38 cellular contexts compared by ENCODE assay signal in genomic region chr2:221276601-221277000, GRCh38.
"Had no signal": no experiment of that assay in that cellular context is flagged by ENCODE, and none has a peak within 500 bp of the region (broad histone marks: within the 10 kb centered on the region; RNA-seq: fewer than 3 reads in every experiment).

No MANE protein-coding gene starts in this region.

- H3K4me1 Mint-ChIP-seq: activated naive CD4-positive, alpha-beta T cell treated with anti-CD3 and anti-CD28 coated beads, Interleukin-2, amount 10 ng/mL, durations not matched to agents 7 days and 5 days; activated naive CD4-positive, alpha-beta T cell treated with anti-CD3 and anti-CD28 coated beads, Interleukin-2, amount 50 U/mL, for 24 hours; activated naive CD8-positive, alpha-beta T cell treated with anti-CD3 and anti-CD28 coated beads for 36 hours; activated naive CD8-positive, alpha-beta T cell treated with anti-CD3 and anti-CD28 coated beads, Interleukin-2, amount 10 ng/mL, durations not matched to agents 7 days and 5 days; activated naive CD8-positive, alpha-beta T cell treated with anti-CD3 and anti-CD28 coated beads, Interleukin-2, amount 50 U/mL, for 24 hours; activated T-helper 17 cell treated with anti-CD3 and anti-CD28 coated beads, Interleukin-2, amount 50 U/mL, for 72 hours; brain; central memory CD8-positive, alpha-beta T cell had no signal

- H3K4me3 ChIP-seq: adrenal gland, ascending aorta, body of pancreas, breast epithelium, cardiac muscle cell had no signal

- H3K4me1 ChIP-seq: adrenal gland, ascending aorta, body of pancreas, breast epithelium had no signal

- DNase-seq: activated effector memory CD4-positive, alpha-beta T cell treated with anti-CD3 and anti-CD28 coated beads, Interleukin-2, amount 50 U/mL, for 16 hours; activated effector memory CD4-positive, alpha-beta T cell treated with Interleukin-2 at 50 U/mL for 16 hours; activated gamma-delta T cell; activated gamma-delta T cell treated with Interleukin-2 at 50 U/mL for 16 hours; activated naive CD4-positive, alpha-beta T cell; activated naive CD4-positive, alpha-beta T cell treated with anti-CD3 and anti-CD28 coated beads for 36 hours; activated naive CD4-positive, alpha-beta T cell treated with anti-CD3 and anti-CD28 coated beads, Interleukin-2, amount 10 ng/mL, durations not matched to agents 7 days and 5 days; activated naive CD4-positive, alpha-beta T cell treated with anti-CD3 and anti-CD28 coated beads, Interleukin-2, amount 50 U/mL, for 16 hours; activated naive CD4-positive, alpha-beta T cell treated with Interleukin-2 at 50 U/mL for 16 hours; activated naive CD8-positive, alpha-beta T cell treated with anti-CD3 and anti-CD28 coated beads for 36 hours; activated naive CD8-positive, alpha-beta T cell treated with anti-CD3 and anti-CD28 coated beads, Interleukin-2, amount 10 ng/mL, durations not matched to agents 7 days and 5 days; activated naive CD8-positive, alpha-beta T cell treated with anti-CD3 and anti-CD28 coated beads, Interleukin-2, amount 50 U/mL, for 24 hours; activated T-cell treated with anti-CD3 and anti-CD28 coated beads, Interleukin-2, amount 50 U/mL, for 1 hour; activated T-cell treated with anti-CD3 and anti-CD28 coated beads, Interleukin-2, amount 50 U/mL, for 24 hours; activated T-cell treated with anti-CD3 and anti-CD28 coated beads, Interleukin-2, amount 50 U/mL, for 4 hours; activated T-cell treated with anti-CD3 and anti-CD28 coated beads, Interleukin-2, amount 50 U/mL, for 48 hours; activated T-cell treated with anti-CD3 and anti-CD28 coated beads, Interleukin-2, amount 50 U/mL, for 72 hours; adrenal gland; amniotic stem cell; amygdala; anterior cingulate cortex; aorta; body of pancreas; brain microvascular endothelial cell; caudate nucleus; central memory CD4-positive, alpha-beta T cell; cerebellar nuclear complex had no signal

- H3K27ac Mint-ChIP-seq: activated naive CD4-positive, alpha-beta T cell treated with anti-CD3 and anti-CD28 coated beads for 36 hours; activated naive CD4-positive, alpha-beta T cell treated with anti-CD3 and anti-CD28 coated beads, Interleukin-2, amount 10 ng/mL, durations not matched to agents 7 days and 5 days; activated naive CD4-positive, alpha-beta T cell treated with anti-CD3 and anti-CD28 coated beads, Interleukin-2, amount 50 U/mL, for 24 hours; activated naive CD4-positive, alpha-beta T cell treated with anti-CD3 and anti-CD28 coated beads, Interleukin-2, amount 50 U/mL, for 72 hours; activated naive CD8-positive, alpha-beta T cell; activated naive CD8-positive, alpha-beta T cell treated with anti-CD3 and anti-CD28 coated beads for 36 hours; activated naive CD8-positive, alpha-beta T cell treated with anti-CD3 and anti-CD28 coated beads, Interleukin-2, amount 10 ng/mL, durations not matched to agents 7 days and 5 days; activated naive CD8-positive, alpha-beta T cell treated with anti-CD3 and anti-CD28 coated beads, Interleukin-2, amount 50 U/mL, for 24 hours; activated T-cell treated with anti-CD3 and anti-CD28 coated beads, Interleukin-2, amount 50 U/mL, for 24 hours; activated T-cell treated with anti-CD3 and anti-CD28 coated beads, Interleukin-2, amount 50 U/mL, for 72 hours; activated T-helper 1 cell treated with anti-CD3 and anti-CD28 coated beads, Interleukin-12 subunit alpha, Interleukin-12 subunit beta, Interleukin-2, Interleukin-4 antibody, amounts not matched to agents 30 ng/mL and 10 ng/mL and 1 ng/mL, durations not matched to agents 14 hours and 24 hours and 36 hours; activated T-helper 17 cell treated with anti-CD3 and anti-CD28 coated beads, Interleukin-2, amount 50 U/mL, for 72 hours; activated T-helper 2 cell treated with anti-CD3 and anti-CD28 coated beads, Interferon-gamma antibody, Interleukin-2, Interleukin-4, amounts not matched to agents 10 μg/mL and 5 μg/mL and 100 μg/mL, durations not matched to agents 14 hours and 24 hours and 36 hours had no signal

- H3K9me3 ChIP-seq: adrenal gland, ascending aorta, body of pancreas, breast epithelium had no signal

- H3K36me3 ChIP-seq: adrenal gland, ascending aorta, brain microvascular endothelial cell, breast epithelium, cardiac muscle cell had no signal

- H3K27me3 Mint-ChIP-seq: activated naive CD4-positive, alpha-beta T cell treated with anti-CD3 and anti-CD28 coated beads, Interleukin-2, amount 10 ng/mL, durations not matched to agents 7 days and 5 days; activated naive CD4-positive, alpha-beta T cell treated with anti-CD3 and anti-CD28 coated beads, Interleukin-2, amount 50 U/mL, for 24 hours; activated naive CD8-positive, alpha-beta T cell; activated naive CD8-positive, alpha-beta T cell treated with anti-CD3 and anti-CD28 coated beads for 36 hours; activated naive CD8-positive, alpha-beta T cell treated with anti-CD3 and anti-CD28 coated beads, Interleukin-2, amount 10 ng/mL, durations not matched to agents 7 days and 5 days; activated naive CD8-positive, alpha-beta T cell treated with anti-CD3 and anti-CD28 coated beads, Interleukin-2, amount 50 U/mL, for 24 hours; activated T-cell treated with anti-CD3 and anti-CD28 coated beads, Interleukin-2, amount 50 U/mL, for 24 hours; activated T-helper 17 cell treated with anti-CD3 and anti-CD28 coated beads, Interleukin-2, amount 50 U/mL, for 72 hours had no signal

- H3K27me3 ChIP-seq: adrenal gland, ascending aorta, body of pancreas, brain microvascular endothelial cell, breast epithelium, cardiac muscle cell had no signal

- H3K27ac ChIP-seq: adrenal gland, ascending aorta, body of pancreas, brain microvascular endothelial cell, breast epithelium, cardiac muscle cell had no signal

- ATAC-seq: activated naive CD4-positive, alpha-beta T cell treated with anti-CD3 and anti-CD28 coated beads, Interleukin-2, amount 50 U/mL, for 72 hours; activated naive CD8-positive, alpha-beta T cell treated with anti-CD3 and anti-CD28 coated beads, Interleukin-2, amount 50 U/mL, for 24 hours; activated T-cell treated with anti-CD3 and anti-CD28 coated beads, Interleukin-2, amount 50 U/mL, for 4 hours; activated T-cell treated with anti-CD3 and anti-CD28 coated beads, Interleukin-2, amount 50 U/mL, for 72 hours; activated T-helper 17 cell treated with anti-CD3 and anti-CD28 coated beads, Interleukin-2, amount 50 U/mL, for 72 hours; body of pancreas had no signal

- H3K36me3 Mint-ChIP-seq: activated naive CD4-positive, alpha-beta T cell treated with anti-CD3 and anti-CD28 coated beads, Interleukin-2, amount 10 ng/mL, durations not matched to agents 7 days and 5 days; activated naive CD4-positive, alpha-beta T cell treated with anti-CD3 and anti-CD28 coated beads, Interleukin-2, amount 50 U/mL, for 24 hours; activated naive CD4-positive, alpha-beta T cell treated with anti-CD3 and anti-CD28 coated beads, Interleukin-2, amount 50 U/mL, for 72 hours; activated naive CD8-positive, alpha-beta T cell; activated naive CD8-positive, alpha-beta T cell treated with anti-CD3 and anti-CD28 coated beads for 36 hours; activated naive CD8-positive, alpha-beta T cell treated with anti-CD3 and anti-CD28 coated beads, Interleukin-2, amount 10 ng/mL, durations not matched to agents 7 days and 5 days; brain had no signal

- H3K9me3 Mint-ChIP-seq: activated naive CD4-positive, alpha-beta T cell treated with anti-CD3 and anti-CD28 coated beads for 36 hours; activated naive CD4-positive, alpha-beta T cell treated with anti-CD3 and anti-CD28 coated beads, Interleukin-2, amount 10 ng/mL, durations not matched to agents 7 days and 5 days; activated naive CD4-positive, alpha-beta T cell treated with anti-CD3 and anti-CD28 coated beads, Interleukin-2, amount 50 U/mL, for 24 hours; activated naive CD4-positive, alpha-beta T cell treated with anti-CD3 and anti-CD28 coated beads, Interleukin-2, amount 50 U/mL, for 72 hours; activated naive CD8-positive, alpha-beta T cell treated with anti-CD3 and anti-CD28 coated beads for 36 hours; activated naive CD8-positive, alpha-beta T cell treated with anti-CD3 and anti-CD28 coated beads, Interleukin-2, amount 10 ng/mL, durations not matched to agents 7 days and 5 days; activated naive CD8-positive, alpha-beta T cell treated with anti-CD3 and anti-CD28 coated beads, Interleukin-2, amount 50 U/mL, for 24 hours; activated T-cell treated with anti-CD3 and anti-CD28 coated beads, Interleukin-2, amount 50 U/mL, for 24 hours; activated T-cell treated with anti-CD3 and anti-CD28 coated beads, Interleukin-2, amount 50 U/mL, for 4 hours; activated T-cell treated with anti-CD3 and anti-CD28 coated beads, Interleukin-2, amount 50 U/mL, for 72 hours; activated T-helper 1 cell treated with anti-CD3 and anti-CD28 coated beads, Interleukin-12 subunit alpha, Interleukin-12 subunit beta, Interleukin-2, Interleukin-4 antibody, amounts not matched to agents 30 ng/mL and 10 ng/mL and 1 ng/mL, durations not matched to agents 14 hours and 24 hours and 36 hours; activated T-helper 17 cell treated with anti-CD3 and anti-CD28 coated beads, Interleukin-2, amount 50 U/mL, for 72 hours; activated T-helper 2 cell treated with anti-CD3 and anti-CD28 coated beads, Interferon-gamma antibody, Interleukin-2, Interleukin-4, amounts not matched to agents 10 μg/mL and 5 μg/mL and 100 μg/mL, durations not matched to agents 14 hours and 24 hours and 36 hours; central memory CD8-positive, alpha-beta T cell had no signal

- H3K4me3 Mint-ChIP-seq: activated naive CD4-positive, alpha-beta T cell treated with anti-CD3 and anti-CD28 coated beads for 36 hours; activated naive CD4-positive, alpha-beta T cell treated with anti-CD3 and anti-CD28 coated beads, Interleukin-2, amount 10 ng/mL, durations not matched to agents 7 days and 5 days; activated naive CD4-positive, alpha-beta T cell treated with anti-CD3 and anti-CD28 coated beads, Interleukin-2, amount 50 U/mL, for 24 hours; activated naive CD8-positive, alpha-beta T cell; activated naive CD8-positive, alpha-beta T cell treated with anti-CD3 and anti-CD28 coated beads for 36 hours; activated naive CD8-positive, alpha-beta T cell treated with anti-CD3 and anti-CD28 coated beads, Interleukin-2, amount 10 ng/mL, durations not matched to agents 7 days and 5 days; activated naive CD8-positive, alpha-beta T cell treated with anti-CD3 and anti-CD28 coated beads, Interleukin-2, amount 50 U/mL, for 24 hours; activated T-cell treated with anti-CD3 and anti-CD28 coated beads, Interleukin-2, amount 50 U/mL, for 24 hours; activated T-cell treated with anti-CD3 and anti-CD28 coated beads, Interleukin-2, amount 50 U/mL, for 4 hours; activated T-cell treated with anti-CD3 and anti-CD28 coated beads, Interleukin-2, amount 50 U/mL, for 72 hours; activated T-helper 1 cell treated with anti-CD3 and anti-CD28 coated beads, Interleukin-12 subunit alpha, Interleukin-12 subunit beta, Interleukin-2, Interleukin-4 antibody, amounts not matched to agents 30 ng/mL and 10 ng/mL and 1 ng/mL, durations not matched to agents 14 hours and 24 hours and 36 hours; activated T-helper 17 cell treated with anti-CD3 and anti-CD28 coated beads, Interleukin-2, amount 50 U/mL, for 72 hours; brain; central memory CD8-positive, alpha-beta T cell had no signal
